In genomic region chr11:76859708-76860233, GRCh38 we compare ENCODE assay signal across 8 cellular contexts. TPM values are rescaled to one million over a fixed set of nuclear protein-coding genes. Genes with fewer than 3 reads are reported as not detected.
DNase-seq lines count a peak whose midpoint lies in the region; TF ChIP-seq lines count a peak whose summit lies in the region.

No MANE protein-coding gene starts in this region.

- CTCF ChIA-PET in A673 (lab: Charles Lee): no interaction called here
- CTCF ChIA-PET in mammary epithelial cell (lab: Charles Lee; ENCODE audit: low non-redundant PET): no interaction called here

- no peaks in the 10 kb centered on the region for H3K9me3 Mint-ChIP-seq in neural progenitor cell

- H2AFZ ChIP-seq in mammary epithelial cell (ENCODE audit: low read depth, low read length) (peak overlapping the region; percentile 90), neural progenitor cell (replicated peaks) (peak overlapping the region; percentile 87)

- H3K79me2 ChIP-seq in mammary epithelial cell (ENCODE audit: insufficient read depth, low read length) (peaks cover 34% of the 10 kb centered on the region), neural progenitor cell (ENCODE audit: low read depth) (peaks cover 13% of the 10 kb centered on the region)

- no peaks in the 10 kb centered on the region for H3K36me3 ChIP-seq in A673 (ENCODE audit: insufficient read depth, low read length, poor library complexity, severe bottlenecking)
- H3K36me3 ChIP-seq in mammary epithelial cell (ENCODE audit: insufficient read depth, low read length): no peaks in the 10 kb centered on the region
- H3K36me3 ChIP-seq in neural progenitor cell: no peaks in the 10 kb centered on the region

- H3K4me2 ChIP-seq in mammary epithelial cell (ENCODE audit: insufficient read depth, low read depth, low read length): peak overlapping the region; percentile 75
- H3K4me2 ChIP-seq in neural progenitor cell: peak overlapping the region; percentile 52

- TF ChIP-seq CTCF in A673 (conservative IDR thresholded peaks at IDR 0.05; ENCODE audit: low read depth, low read length): no peak
- TF ChIP-seq CTCF in mammary epithelial cell (conservative IDR thresholded peaks at IDR 0.05 in 1 of 2, IDR thresholded peaks at IDR 0.05 in 1 of 2; ENCODE audit: extremely low read depth in 1 of 2, insufficient read depth in 1 of 2, low read depth in 1 of 2, low read length in 2 of 2): no peak
- no peak for TF ChIP-seq CTCF in neural progenitor cell (IDR thresholded peaks at IDR 0.05)

- dilution Hi-C loops in mammary epithelial cell (cut with HindIII; ENCODE audit: low sequenced_read_pairs): no loop called here

- peaks cover 2% of the 10 kb centered on the region for H3K36me3 Mint-ChIP-seq in neural progenitor cell

- H3K27me3 ChIP-seq in A673 (replicated peaks; ENCODE audit: insufficient read depth, low read depth, low read length, poor library complexity) (no peaks in the 10 kb centered on the region), mammary epithelial cell (ENCODE audit: insufficient read depth, low read length) (no peaks in the 10 kb centered on the region), neural progenitor cell (no peaks in the 10 kb centered on the region)

- H3K9me3 ChIP-seq in A673 (ENCODE audit: low read depth, low read length, poor library complexity, severe bottlenecking) (no peaks in the 10 kb centered on the region), mammary epithelial cell (replicated peaks; ENCODE audit: insufficient read depth, low read length) (no peaks in the 10 kb centered on the region), neural progenitor cell (ENCODE audit: low read depth) (no peaks in the 10 kb centered on the region)

- peak overlapping the region; percentile 78 for H3K4me3 Mint-ChIP-seq in neural progenitor cell

- H3K4me1 ChIP-seq in A673 (ENCODE audit: insufficient read depth, low read length, poor library complexity, severe bottlenecking) (peaks cover 11% of the 10 kb centered on the region), mammary epithelial cell (ENCODE audit: insufficient read depth, low read length) (peaks cover 15% of the 10 kb centered on the region), neural progenitor cell (peaks cover 12% of the 10 kb centered on the region)

- 98% methylated on average over 11 of the region's 14 CpGs for WGBS in mammary epithelial cell (ENCODE audit: low coverage, missing lambda C conversion rate)

- in situ Hi-C loops in mammary epithelial cell (cut with MboI; ENCODE audit: low sequenced_read_pairs in 2 of 2): no loop called here

- intact Hi-C loops in A673 (cut with micrococcal nuclease; ENCODE audit: unreplicated experiment): no loop called here
- intact Hi-C loops in mammary epithelial cell (cut with micrococcal nuclease): loop anchor here (1.0 to 2.0 kb wide), 3 partner anchors 34 to 59 kb away; no protein-coding TSS in a partner anchor

- no TSS peak for BruUV-seq in A673 (replicated peaks; lab: Mats Ljungman, UMichigan)
- BruUV-seq in mammary epithelial cell (replicated peaks; lab: Mats Ljungman, UMichigan): no TSS peak

- peak; percentile 5 for DNase-seq in A673 (ENCODE audit: low spot score)
- DNase-seq in Jurkat, Clone E6-1 (ENCODE audit: low read depth, low spot score): no peak
- no peak for DNase-seq in mammary epithelial cell
- DNase-seq in neural progenitor cell (ENCODE audit: low spot score): no peak
- no peak for DNase-seq in iPS-NIHi11 (ENCODE audit: low spot score)
- no peak for DNase-seq in stimulated activated CD4-positive, alpha-beta T cell treated with anti-CD3 and anti-CD28 coated beads, Interleukin-4, amount 100 ng/mL, for 1 hour
- no peak for DNase-seq in stimulated activated CD4-positive, alpha-beta T cell treated with anti-CD3 and anti-CD28 coated beads, Interleukin-1b, Interleukin-23, amount 100 ng/mL, for 48 hours
- no peak for DNase-seq in NCI-H128 (lab: John Stamatoyannopoulos, UW; ENCODE audit: unreplicated experiment)

- peaks cover 4% of the 10 kb centered on the region for H3F3A ChIP-seq in neural progenitor cell (ENCODE audit: low read depth)

- H3K27ac Mint-ChIP-seq in neural progenitor cell: no peak overlapping the region

- H3K27me3 Mint-ChIP-seq in neural progenitor cell (ENCODE audit: insufficient read depth, low read depth): peaks cover 2% of the 10 kb centered on the region

- H3K27ac ChIP-seq in A673 (ENCODE audit: low read depth, low read length, poor library complexity, severe bottlenecking) (no peak overlapping the region), mammary epithelial cell (ENCODE audit: insufficient read depth, low read depth, low read length) (peak overlapping the region; percentile 51), neural progenitor cell (no peak overlapping the region)

- H4K20me1 ChIP-seq in mammary epithelial cell (ENCODE audit: insufficient read depth, low read length) (no peaks in the 10 kb centered on the region), neural progenitor cell (ENCODE audit: low read depth) (peaks cover 7% of the 10 kb centered on the region)

- H3K9ac ChIP-seq in mammary epithelial cell (ENCODE audit: insufficient read depth, low read length) (no peak overlapping the region), neural progenitor cell (no peak overlapping the region)

- H3K4me3 ChIP-seq in A673 (ENCODE audit: low read depth, low read length, poor library complexity, severe bottlenecking) (no peak overlapping the region), mammary epithelial cell (replicated peaks in 1 of 3; ENCODE audit: insufficient read depth in 1 of 3, low read depth in 2 of 3, low read length in 3 of 3) (no peak overlapping the region), neural progenitor cell (no peak overlapping the region)
- peak overlapping the region; percentile 75 for H3K4me3 ChIP-seq in Jurkat, Clone E6-1 (ENCODE audit: low read length)

- POLR2A ChIA-PET in A673 (lab: Charles Lee; ENCODE audit: low non-redundant PET): no interaction called here

- peaks cover 13% of the 10 kb centered on the region for H3K4me1 Mint-ChIP-seq in neural progenitor cell

RNA-seq across cellular contexts. Expression of gene ACER3, which starts 0.9 kb away (rescaled TPM):
- total RNA-seq in A673 (2021): 30.2 and 31.0 TPM in 2 replicates
- 5.0 TPM for polyA plus RNA-seq in Jurkat, Clone E6-1 (2012; ENCODE audit: insufficient read depth, insufficient read length)
- total RNA-seq in mammary epithelial cell: 10 to 100 TPM; 21.8 to 46.0 TPM
- polyA plus RNA-seq in mammary epithelial cell: 30.3 TPM
- polyA minus RNA-seq in mammary epithelial cell: 27.9 TPM
- 10.9 and 18.9 TPM in 2 replicates for total RNA-seq in neural progenitor cell (ENCODE audit: low replicate concordance)
